Comparison of ENCODE assay signal across 1 cellular context in the genomic region with DNA sequence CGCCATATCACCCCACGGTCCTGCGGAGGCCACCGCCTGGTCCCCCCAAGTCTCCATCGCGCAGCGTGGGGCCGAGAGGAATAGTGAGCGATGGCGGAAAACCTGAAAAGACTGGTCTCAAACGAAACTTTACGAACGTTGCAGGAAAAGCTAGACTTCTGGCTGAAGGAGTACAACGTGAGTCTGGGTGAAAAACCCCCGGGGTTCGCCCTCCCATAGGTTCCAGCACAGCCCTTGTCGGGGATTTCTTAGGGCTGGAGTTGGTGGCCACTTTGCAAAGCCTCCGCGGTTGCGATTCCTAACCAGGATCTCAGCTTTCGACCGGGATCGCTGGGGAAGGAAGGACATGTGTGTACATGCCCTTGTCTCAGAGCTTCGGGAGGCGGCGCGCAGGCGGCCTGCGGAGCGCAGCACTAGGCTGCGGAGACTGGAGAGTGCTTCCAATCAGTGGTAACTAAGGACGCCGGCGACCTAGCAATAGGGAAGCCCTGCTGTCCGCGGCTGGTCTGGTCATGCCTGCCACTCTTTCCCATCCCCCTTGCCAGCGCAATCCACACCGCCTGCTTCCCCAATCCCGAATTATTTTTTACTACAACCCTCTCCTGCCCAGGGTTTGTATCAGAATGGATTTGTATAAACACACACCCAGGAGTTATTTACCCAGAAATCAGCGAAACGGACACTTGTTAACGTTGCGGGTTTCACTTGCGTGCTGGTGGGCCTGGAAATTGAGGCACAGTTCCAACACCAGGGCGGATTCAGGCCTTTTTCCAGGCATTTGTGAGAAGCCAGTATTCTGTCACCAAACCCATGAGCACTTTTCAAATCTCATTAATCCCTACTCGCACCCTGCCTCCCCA.
TF ChIP-seq lines count a peak whose summit lies in the region.

No MANE protein-coding gene starts in this region.

TF ChIP-seq in GM12878, 131 proteins besides CTCF, POLR2A, EP300 and RAD21:
- no peak for TF ChIP-seq STAT1 (conservative IDR thresholded peaks at IDR 0.05)
- 0 out of 4 replicates have a peak, but pooled peaks of 1 of the 2 experiments have one; percentile 35 for TF ChIP-seq IKZF2 (IDR thresholded peaks at IDR 0.05)
- TF ChIP-seq, protein P1, sequence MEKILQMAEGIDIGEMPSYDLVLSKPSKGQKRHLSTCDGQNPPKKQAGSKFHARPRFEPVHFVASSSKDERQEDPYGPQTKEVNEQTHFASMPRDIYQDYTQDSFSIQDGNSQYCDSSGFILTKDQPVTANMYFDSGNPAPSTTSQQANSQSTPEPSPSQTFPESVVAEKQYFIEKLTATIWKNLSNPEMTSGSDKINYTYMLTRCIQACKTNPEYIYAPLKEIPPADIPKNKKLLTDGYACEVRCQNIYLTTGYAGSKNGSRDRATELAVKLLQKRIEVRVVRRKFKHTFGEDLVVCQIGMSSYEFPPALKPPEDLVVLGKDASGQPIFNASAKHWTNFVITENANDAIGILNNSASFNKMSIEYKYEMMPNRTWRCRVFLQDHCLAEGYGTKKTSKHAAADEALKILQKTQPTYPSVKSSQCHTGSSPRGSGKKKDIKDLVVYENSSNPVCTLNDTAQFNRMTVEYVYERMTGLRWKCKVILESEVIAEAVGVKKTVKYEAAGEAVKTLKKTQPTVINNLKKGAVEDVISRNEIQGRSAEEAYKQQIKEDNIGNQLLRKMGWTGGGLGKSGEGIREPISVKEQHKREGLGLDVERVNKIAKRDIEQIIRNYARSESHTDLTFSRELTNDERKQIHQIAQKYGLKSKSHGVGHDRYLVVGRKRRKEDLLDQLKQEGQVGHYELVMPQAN (conservative IDR thresholded peaks at IDR 0.05): no peak
- TF ChIP-seq HDAC6 (IDR thresholded peaks at IDR 0.05; ENCODE audit: unreplicated experiment): peak; percentile 11
- TF ChIP-seq WRNIP1 (IDR thresholded peaks at IDR 0.05; ENCODE audit: borderline replicate concordance, low read depth, low read length): no peak
- TF ChIP-seq MTA2 (IDR thresholded peaks at IDR 0.05; ENCODE audit: low read depth): 0 out of 2 replicates have a peak, but pooled peaks have one; percentile 8
- no peak for TF ChIP-seq NR2C2 (IDR thresholded peaks at IDR 0.05; ENCODE audit: borderline replicate concordance, control insufficient read depth, insufficient read length, low read depth)
- TF ChIP-seq IKZF1 (conservative IDR thresholded peaks at IDR 0.05): peak; percentile 33; the same call in 1 of the 2 replicates
- no peak for TF ChIP-seq PAX5 (IDR thresholded peaks at IDR 0.05; ENCODE audit: borderline replicate concordance, low read depth, low read length)
- TF ChIP-seq, protein P2, sequence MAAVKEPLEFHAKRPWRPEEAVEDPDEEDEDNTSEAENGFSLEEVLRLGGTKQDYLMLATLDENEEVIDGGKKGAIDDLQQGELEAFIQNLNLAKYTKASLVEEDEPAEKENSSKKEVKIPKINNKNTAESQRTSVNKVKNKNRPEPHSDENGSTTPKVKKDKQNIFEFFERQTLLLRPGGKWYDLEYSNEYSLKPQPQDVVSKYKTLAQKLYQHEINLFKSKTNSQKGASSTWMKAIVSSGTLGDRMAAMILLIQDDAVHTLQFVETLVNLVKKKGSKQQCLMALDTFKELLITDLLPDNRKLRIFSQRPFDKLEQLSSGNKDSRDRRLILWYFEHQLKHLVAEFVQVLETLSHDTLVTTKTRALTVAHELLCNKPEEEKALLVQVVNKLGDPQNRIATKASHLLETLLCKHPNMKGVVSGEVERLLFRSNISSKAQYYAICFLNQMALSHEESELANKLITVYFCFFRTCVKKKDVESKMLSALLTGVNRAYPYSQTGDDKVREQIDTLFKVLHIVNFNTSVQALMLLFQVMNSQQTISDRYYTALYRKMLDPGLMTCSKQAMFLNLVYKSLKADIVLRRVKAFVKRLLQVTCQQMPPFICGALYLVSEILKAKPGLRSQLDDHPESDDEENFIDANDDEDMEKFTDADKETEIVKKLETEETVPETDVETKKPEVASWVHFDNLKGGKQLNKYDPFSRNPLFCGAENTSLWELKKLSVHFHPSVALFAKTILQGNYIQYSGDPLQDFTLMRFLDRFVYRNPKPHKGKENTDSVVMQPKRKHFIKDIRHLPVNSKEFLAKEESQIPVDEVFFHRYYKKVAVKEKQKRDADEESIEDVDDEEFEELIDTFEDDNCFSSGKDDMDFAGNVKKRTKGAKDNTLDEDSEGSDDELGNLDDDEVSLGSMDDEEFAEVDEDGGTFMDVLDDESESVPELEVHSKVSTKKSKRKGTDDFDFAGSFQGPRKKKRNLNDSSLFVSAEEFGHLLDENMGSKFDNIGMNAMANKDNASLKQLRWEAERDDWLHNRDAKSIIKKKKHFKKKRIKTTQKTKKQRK (IDR thresholded peaks at IDR 0.05; ENCODE audit: low read depth, low read length): no peak
